1 cellular context compared by ENCODE assay signal in the genomic region with DNA sequence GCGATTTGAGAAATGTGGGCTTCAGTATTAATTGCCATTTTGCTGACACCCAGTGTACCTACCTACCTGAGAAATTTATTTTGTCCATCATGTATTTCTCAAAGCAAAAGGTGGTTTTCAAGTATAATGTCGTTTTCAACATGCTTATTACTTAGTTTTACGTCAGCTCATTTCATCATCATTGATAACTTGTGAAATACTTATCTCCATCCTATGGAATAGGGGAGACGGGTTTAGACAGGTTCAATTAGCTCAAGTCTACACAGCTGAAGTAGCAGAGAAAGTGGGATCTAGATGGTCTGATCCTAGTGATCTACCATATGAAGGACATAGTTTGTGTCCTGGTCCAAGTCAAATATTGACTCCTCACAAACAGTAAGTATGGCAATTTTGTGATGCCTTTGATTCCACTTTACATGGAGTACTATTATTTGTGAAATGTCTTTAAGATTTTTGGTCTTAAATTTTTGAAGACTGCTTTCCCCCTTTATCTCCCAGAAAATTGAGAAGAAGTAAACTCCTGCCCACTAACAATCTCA.
TF ChIP-seq lines count a peak whose summit lies in the region.

No MANE protein-coding gene starts in this region.

TF ChIP-seq in K562, 482 proteins besides CTCF, POLR2A, EP300 and RAD21 (continued from another document):
- TF ChIP-seq TRIM24 (IDR thresholded peaks at IDR 0.05) = peak; percentile 63 to 74; a peak in 2 of 4 replicates
- no peak for TF ChIP-seq GATAD2B (IDR thresholded peaks at IDR 0.05; ENCODE audit: borderline replicate concordance)
- 0 out of 2 replicates have a peak, but pooled peaks have one; percentile 35 for TF ChIP-seq CHCHD3 (CRISPR knock-in tag; IDR thresholded peaks at IDR 0.05)
- TF ChIP-seq, protein P1, sequence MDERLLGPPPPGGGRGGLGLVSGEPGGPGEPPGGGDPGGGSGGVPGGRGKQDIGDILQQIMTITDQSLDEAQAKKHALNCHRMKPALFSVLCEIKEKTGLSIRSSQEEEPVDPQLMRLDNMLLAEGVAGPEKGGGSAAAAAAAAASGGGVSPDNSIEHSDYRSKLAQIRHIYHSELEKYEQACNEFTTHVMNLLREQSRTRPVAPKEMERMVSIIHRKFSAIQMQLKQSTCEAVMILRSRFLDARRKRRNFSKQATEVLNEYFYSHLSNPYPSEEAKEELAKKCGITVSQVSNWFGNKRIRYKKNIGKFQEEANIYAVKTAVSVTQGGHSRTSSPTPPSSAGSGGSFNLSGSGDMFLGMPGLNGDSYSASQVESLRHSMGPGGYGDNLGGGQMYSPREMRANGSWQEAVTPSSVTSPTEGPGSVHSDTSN (CRISPR knock-in tag; IDR thresholded peaks at IDR 0.05; ENCODE audit: low read depth) = no peak
- TF ChIP-seq, protein P1 (tag; conservative IDR thresholded peaks at IDR 0.05; ENCODE audit: low read depth) = peak; percentile 34; the same call in 1 of the 2 replicates
- peak; percentile 21 for TF ChIP-seq CCNT2 (IDR thresholded peaks at IDR 0.05; ENCODE audit: borderline replicate concordance, extremely low read depth, insufficient read length, low read depth, low read length)
- peak; percentile 79 for TF ChIP-seq CEBPB (tag; IDR thresholded peaks at IDR 0.05)
- peak; percentile 49 for TF ChIP-seq RBM22 (IDR thresholded peaks at IDR 0.05; ENCODE audit: low read depth, low read length, poor library complexity, severe bottlenecking)
TF ChIP-seq in K562: peak in this region for 18.
